6 cellular contexts compared by ENCODE assay signal in the genomic region with DNA sequence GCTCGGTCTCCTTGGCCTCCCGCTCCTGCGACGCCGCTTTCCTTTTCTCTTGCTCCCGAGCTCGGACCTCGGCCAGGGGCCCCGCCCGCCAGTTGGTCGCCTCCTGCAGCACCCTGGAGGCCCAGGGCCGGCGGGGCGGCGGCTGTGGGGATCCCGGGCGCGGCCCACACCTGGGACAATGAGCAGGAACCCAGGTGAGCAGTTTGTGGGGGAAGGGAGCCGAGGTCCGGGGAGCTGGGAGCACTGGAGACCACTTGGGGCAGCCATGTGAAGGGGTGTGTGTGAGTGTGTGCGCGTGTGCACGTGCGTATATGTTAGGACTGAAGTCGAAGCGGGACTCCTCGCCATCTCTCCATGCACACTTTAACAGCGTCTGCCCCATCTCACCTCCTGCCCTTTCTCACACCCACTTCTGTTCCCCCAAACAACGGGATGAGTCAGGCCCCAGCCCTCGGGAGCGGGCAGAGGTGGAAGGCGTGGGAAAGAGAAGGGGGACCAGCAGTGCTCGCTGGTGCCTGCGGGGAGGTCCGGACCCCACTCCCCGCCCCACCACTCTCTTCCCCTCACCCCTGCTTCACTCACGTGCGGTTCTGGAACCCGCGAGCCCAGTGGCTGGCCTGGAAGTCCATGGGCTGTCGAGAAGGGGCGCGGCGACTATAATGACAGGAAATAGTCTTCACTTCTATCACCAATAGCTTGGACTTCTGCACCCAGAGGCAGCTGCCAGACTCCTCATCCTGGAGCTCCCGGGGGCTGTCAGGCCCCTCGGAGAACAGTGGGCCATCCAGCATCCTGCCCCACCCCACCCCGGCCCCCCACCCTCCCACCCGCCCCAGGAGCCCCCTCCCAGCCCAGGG. TPM values are rescaled to one million over a fixed set of nuclear protein-coding genes. Genes with fewer than 3 reads are reported as not detected.
DNase-seq lines count a peak whose midpoint lies in the region; ATAC-seq lines count a peak whose summit lies in the region.

No MANE protein-coding gene starts in this region.

- H3K9me3 Mint-ChIP-seq in CD4-positive, alpha-beta memory T cell: no peaks in the 10 kb centered on the region
- H3K9me3 Mint-ChIP-seq in naive thymus-derived CD8-positive, alpha-beta T cell: no peaks in the 10 kb centered on the region

- peaks cover 15% of the 10 kb centered on the region for H3K36me3 ChIP-seq in CD4-positive, alpha-beta memory T cell (ENCODE audit: insufficient read depth, low read length)

- H3K4me1 Mint-ChIP-seq in CD4-positive, alpha-beta memory T cell: peaks cover 17 to 47% (median 26%) of the 10 kb centered on the region in 4 donors
- H3K4me1 Mint-ChIP-seq in naive thymus-derived CD8-positive, alpha-beta T cell: peaks cover 18 to 56% (median 39%) of the 10 kb centered on the region in 4 donors

- H3K9me3 ChIP-seq in CD4-positive, alpha-beta memory T cell (ENCODE audit: control insufficient read depth in 1 of 2, low read length in 2 of 2): no peaks in the 10 kb centered on the region

- peaks cover 28 to 31% of the 10 kb centered on the region in 2 donors for H3K36me3 Mint-ChIP-seq in CD4-positive, alpha-beta memory T cell
- peaks cover 6 to 38% (median 27%) of the 10 kb centered on the region in 3 donors for H3K36me3 Mint-ChIP-seq in naive thymus-derived CD8-positive, alpha-beta T cell

- peaks cover 18% of the 10 kb centered on the region for H3K27me3 ChIP-seq in CD4-positive, alpha-beta memory T cell (ENCODE audit: insufficient read depth, low read length)

- H3K4me3 Mint-ChIP-seq in CD4-positive, alpha-beta memory T cell: peak overlapping the region; percentile 60 to 81 (median 76)
- H3K4me3 Mint-ChIP-seq in naive thymus-derived CD8-positive, alpha-beta T cell: peak overlapping the region; percentile 60 to 88 (median 72)

- peak overlapping the region in 1 of 2 donors; percentile 60 for H3K4me3 ChIP-seq in CD4-positive, alpha-beta memory T cell (ENCODE audit: low read length in 2 of 2)

- peaks cover 42% of the 10 kb centered on the region for H3K4me1 ChIP-seq in CD4-positive, alpha-beta memory T cell (ENCODE audit: insufficient read depth, low read length)

- POLR2A ChIA-PET in CD4-positive, alpha-beta memory T cell (lab: Charles Lee; ENCODE audit: partially characterized antibody): interaction anchor here (1.0 to 7.3 kb wide), 8 partner anchors 10 to 132 kb away, joined by 3 to 46 read pairs (median 8); partner anchors contain the start of genes PRKAG1 and TUBA1B
- POLR2A ChIA-PET in naive thymus-derived CD8-positive, alpha-beta T cell (lab: Charles Lee): interaction anchor here (1.0 to 6.5 kb wide), 4 partner anchors 19 to 81 kb away, joined by 5 to 47 read pairs (median 6); partner anchors contain the start of genes FKBP11 and WNT1

- H3K27ac Mint-ChIP-seq in CD4-positive, alpha-beta memory T cell: peak overlapping the region in 4 of 7 donors; percentile 27 to 77 (median 54)
- peak overlapping the region in 3 of 10 donors; percentile 11 to 53 (median 39) for H3K27ac Mint-ChIP-seq in naive thymus-derived CD8-positive, alpha-beta T cell

- DNase-seq in CD4-positive, alpha-beta memory T cell: peak in 1 of 5 donors; percentile 31
- DNase-seq in astrocyte of the hippocampus (ENCODE audit: low read depth, low spot score) (peak; percentile 33), NCI-H2107 (lab: John Stamatoyannopoulos, UW) (no peak), NCI-H510A (lab: John Stamatoyannopoulos, UW) (no peak)
- DNase-seq in naive thymus-derived CD8-positive, alpha-beta T cell: peak in 2 of 10 donors; percentile 16 to 25

- CTCF ChIA-PET in CD4-positive, alpha-beta memory T cell (lab: Charles Lee; ENCODE audit: partially characterized antibody): interaction anchor here (2.0 to 14.1 kb wide), 5 partner anchors 10 to 45 kb away, joined by 7 to 244 read pairs (median 52); partner anchors contain the start of genes PRKAG1 and WNT1

- H3K27me3 Mint-ChIP-seq in CD4-positive, alpha-beta memory T cell: peaks cover 27 to 48% of the 10 kb centered on the region in 2 donors
- H3K27me3 Mint-ChIP-seq in naive thymus-derived CD8-positive, alpha-beta T cell: peaks cover 38 to 94% (median 60%) of the 10 kb centered on the region in 5 donors

- H3K27ac ChIP-seq in CD4-positive, alpha-beta memory T cell (ENCODE audit: low read depth, low read length): no peak overlapping the region

- peak; percentile 18 for ATAC-seq in HG02840 (IDR thresholded peaks at IDR 0.05; ENCODE audit: low FRiP score, unreplicated experiment)
- ATAC-seq in naive thymus-derived CD8-positive, alpha-beta T cell: peak; percentile 22 to 24

- intact Hi-C loops in CD4-positive, alpha-beta memory T cell (cut with micrococcal nuclease): loop anchor here (5.0 kb wide), 1 partner anchor 64 kb away; the partner anchor contains the start of gene KMT2D

RNA-seq across cellular contexts. Expression of gene DDN, which starts 0.5 kb away (rescaled TPM):
- total RNA-seq in CD4-positive, alpha-beta memory T cell: not detected
- polyA plus RNA-seq in CD4-positive, alpha-beta memory T cell: not detected
- total RNA-seq in naive thymus-derived CD8-positive, alpha-beta T cell: under 1 TPM; 0.14 to 0.18 TPM
- polyA plus RNA-seq in naive thymus-derived CD8-positive, alpha-beta T cell: not detected

RNA-seq across cellular contexts. Expression of gene PRKAG1, which starts 19.9 kb away (rescaled TPM):
- 10 to 100 TPM; 48.9 to 53.7 TPM for total RNA-seq in CD4-positive, alpha-beta memory T cell
- 10 to 100 TPM; 47.8 to 50.3 TPM for polyA plus RNA-seq in CD4-positive, alpha-beta memory T cell
- 10 to 100 TPM; 47.5 to 49.5 TPM for total RNA-seq in naive thymus-derived CD8-positive, alpha-beta T cell
- 10 to 100 TPM; 29.2 to 39.5 (median 33.0) TPM for polyA plus RNA-seq in naive thymus-derived CD8-positive, alpha-beta T cell

RNA-seq across cellular contexts. Expression of gene WNT1, which starts 20.6 kb away (rescaled TPM):
- 1 to 10 TPM; 1.8 to 2.8 TPM for total RNA-seq in CD4-positive, alpha-beta memory T cell
- 1 to 10 TPM in 1 of 2 donors, under 1 TPM in 1; 0.55 to 1.1 TPM for polyA plus RNA-seq in CD4-positive, alpha-beta memory T cell
- under 1 TPM; 0.33 to 0.52 TPM for total RNA-seq in naive thymus-derived CD8-positive, alpha-beta T cell
- polyA plus RNA-seq in naive thymus-derived CD8-positive, alpha-beta T cell: 1 to 10 TPM in 1 of 3 donors, under 1 TPM in 2; 0.23 to 1.2 (median 0.49) TPM

RNA-seq across cellular contexts. Expression of gene WNT10B, which starts 27.2 kb away (rescaled TPM):
- 10 to 100 TPM; 12.9 to 13.0 TPM for total RNA-seq in CD4-positive, alpha-beta memory T cell
- polyA plus RNA-seq in CD4-positive, alpha-beta memory T cell: under 1 TPM; 0.56 to 0.72 TPM
- 1 to 10 TPM; 3.0 to 3.3 TPM for total RNA-seq in naive thymus-derived CD8-positive, alpha-beta T cell
- polyA plus RNA-seq in naive thymus-derived CD8-positive, alpha-beta T cell: under 1 TPM in 1 of 3 donors, not detected in 2; 0.29 TPM

RNA-seq across cellular contexts. Expression of gene ARF3, which starts 41.4 kb away (rescaled TPM):
- total RNA-seq in CD4-positive, alpha-beta memory T cell: 10 to 100 TPM; 69.8 to 77.5 TPM
- polyA plus RNA-seq in CD4-positive, alpha-beta memory T cell: 10 to 100 TPM; 22.6 to 31.2 TPM
- 10 to 100 TPM; 55.3 to 57.3 TPM for total RNA-seq in naive thymus-derived CD8-positive, alpha-beta T cell
- polyA plus RNA-seq in naive thymus-derived CD8-positive, alpha-beta T cell: 10 to 100 TPM; 19.5 to 24.4 (median 21.8) TPM
